Comparison of ENCODE assay signal across 1 cellular context in the genomic region with DNA sequence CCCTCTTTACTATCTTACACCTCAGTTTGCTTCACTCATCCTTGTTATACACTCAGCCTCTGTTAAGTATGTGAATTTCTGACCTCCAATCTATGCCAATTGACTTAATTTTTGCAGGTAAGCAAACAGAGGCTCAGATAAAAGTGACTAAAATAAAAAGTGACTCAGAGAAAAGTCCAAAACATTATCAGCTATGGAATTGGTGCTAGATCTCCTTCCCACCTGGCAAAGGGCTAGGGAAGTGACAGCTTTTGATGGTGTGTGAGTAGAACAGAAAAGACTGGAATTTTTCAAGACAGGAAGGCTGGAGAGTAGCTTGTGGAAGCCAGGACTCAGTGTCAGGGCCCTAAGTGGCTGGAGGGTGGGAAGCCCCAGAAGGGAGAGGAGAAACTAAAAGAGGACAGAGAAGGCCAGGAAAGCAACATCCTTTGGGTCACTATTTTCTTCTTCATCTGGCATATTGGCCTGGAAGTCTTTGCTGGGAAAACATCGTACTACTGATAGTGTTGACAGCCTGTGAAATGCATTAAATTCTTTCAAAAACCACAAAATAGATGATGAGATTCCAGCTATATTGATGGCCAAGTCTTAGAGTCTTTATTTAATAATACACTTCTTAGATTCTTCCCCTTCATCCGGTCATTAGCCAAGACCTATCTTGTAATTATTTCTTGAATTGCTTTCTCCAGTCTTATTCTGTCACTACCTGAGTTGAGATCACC.
TF ChIP-seq lines count a peak whose summit lies in the region.

No MANE protein-coding gene starts in this region.

TF ChIP-seq in HepG2, 621 proteins besides CTCF, POLR2A, EP300 and RAD21 (continued from another document):
- TF ChIP-seq, protein P1, sequence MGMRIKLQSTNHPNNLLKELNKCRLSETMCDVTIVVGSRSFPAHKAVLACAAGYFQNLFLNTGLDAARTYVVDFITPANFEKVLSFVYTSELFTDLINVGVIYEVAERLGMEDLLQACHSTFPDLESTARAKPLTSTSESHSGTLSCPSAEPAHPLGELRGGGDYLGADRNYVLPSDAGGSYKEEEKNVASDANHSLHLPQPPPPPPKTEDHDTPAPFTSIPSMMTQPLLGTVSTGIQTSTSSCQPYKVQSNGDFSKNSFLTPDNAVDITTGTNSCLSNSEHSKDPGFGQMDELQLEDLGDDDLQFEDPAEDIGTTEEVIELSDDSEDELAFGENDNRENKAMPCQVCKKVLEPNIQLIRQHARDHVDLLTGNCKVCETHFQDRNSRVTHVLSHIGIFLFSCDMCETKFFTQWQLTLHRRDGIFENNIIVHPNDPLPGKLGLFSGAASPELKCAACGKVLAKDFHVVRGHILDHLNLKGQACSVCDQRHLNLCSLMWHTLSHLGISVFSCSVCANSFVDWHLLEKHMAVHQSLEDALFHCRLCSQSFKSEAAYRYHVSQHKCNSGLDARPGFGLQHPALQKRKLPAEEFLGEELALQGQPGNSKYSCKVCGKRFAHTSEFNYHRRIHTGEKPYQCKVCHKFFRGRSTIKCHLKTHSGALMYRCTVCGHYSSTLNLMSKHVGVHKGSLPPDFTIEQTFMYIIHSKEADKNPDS (CRISPR knock-in tag; IDR thresholded peaks at IDR 0.05) = no peak
- TF ChIP-seq, protein P2, sequence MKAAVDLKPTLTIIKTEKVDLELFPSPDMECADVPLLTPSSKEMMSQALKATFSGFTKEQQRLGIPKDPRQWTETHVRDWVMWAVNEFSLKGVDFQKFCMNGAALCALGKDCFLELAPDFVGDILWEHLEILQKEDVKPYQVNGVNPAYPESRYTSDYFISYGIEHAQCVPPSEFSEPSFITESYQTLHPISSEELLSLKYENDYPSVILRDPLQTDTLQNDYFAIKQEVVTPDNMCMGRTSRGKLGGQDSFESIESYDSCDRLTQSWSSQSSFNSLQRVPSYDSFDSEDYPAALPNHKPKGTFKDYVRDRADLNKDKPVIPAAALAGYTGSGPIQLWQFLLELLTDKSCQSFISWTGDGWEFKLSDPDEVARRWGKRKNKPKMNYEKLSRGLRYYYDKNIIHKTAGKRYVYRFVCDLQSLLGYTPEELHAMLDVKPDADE (CRISPR knock-in tag; IDR thresholded peaks at IDR 0.05) = no peak
- TF ChIP-seq ZNF564 (CRISPR knock-in tag; IDR thresholded peaks at IDR 0.05) (no peak), ZNF121 (CRISPR knock-in tag; IDR thresholded peaks at IDR 0.05) (no peak), ZNF274 (CRISPR knock-in tag; IDR thresholded peaks at IDR 0.05) (no peak)
- TF ChIP-seq, protein P3, sequence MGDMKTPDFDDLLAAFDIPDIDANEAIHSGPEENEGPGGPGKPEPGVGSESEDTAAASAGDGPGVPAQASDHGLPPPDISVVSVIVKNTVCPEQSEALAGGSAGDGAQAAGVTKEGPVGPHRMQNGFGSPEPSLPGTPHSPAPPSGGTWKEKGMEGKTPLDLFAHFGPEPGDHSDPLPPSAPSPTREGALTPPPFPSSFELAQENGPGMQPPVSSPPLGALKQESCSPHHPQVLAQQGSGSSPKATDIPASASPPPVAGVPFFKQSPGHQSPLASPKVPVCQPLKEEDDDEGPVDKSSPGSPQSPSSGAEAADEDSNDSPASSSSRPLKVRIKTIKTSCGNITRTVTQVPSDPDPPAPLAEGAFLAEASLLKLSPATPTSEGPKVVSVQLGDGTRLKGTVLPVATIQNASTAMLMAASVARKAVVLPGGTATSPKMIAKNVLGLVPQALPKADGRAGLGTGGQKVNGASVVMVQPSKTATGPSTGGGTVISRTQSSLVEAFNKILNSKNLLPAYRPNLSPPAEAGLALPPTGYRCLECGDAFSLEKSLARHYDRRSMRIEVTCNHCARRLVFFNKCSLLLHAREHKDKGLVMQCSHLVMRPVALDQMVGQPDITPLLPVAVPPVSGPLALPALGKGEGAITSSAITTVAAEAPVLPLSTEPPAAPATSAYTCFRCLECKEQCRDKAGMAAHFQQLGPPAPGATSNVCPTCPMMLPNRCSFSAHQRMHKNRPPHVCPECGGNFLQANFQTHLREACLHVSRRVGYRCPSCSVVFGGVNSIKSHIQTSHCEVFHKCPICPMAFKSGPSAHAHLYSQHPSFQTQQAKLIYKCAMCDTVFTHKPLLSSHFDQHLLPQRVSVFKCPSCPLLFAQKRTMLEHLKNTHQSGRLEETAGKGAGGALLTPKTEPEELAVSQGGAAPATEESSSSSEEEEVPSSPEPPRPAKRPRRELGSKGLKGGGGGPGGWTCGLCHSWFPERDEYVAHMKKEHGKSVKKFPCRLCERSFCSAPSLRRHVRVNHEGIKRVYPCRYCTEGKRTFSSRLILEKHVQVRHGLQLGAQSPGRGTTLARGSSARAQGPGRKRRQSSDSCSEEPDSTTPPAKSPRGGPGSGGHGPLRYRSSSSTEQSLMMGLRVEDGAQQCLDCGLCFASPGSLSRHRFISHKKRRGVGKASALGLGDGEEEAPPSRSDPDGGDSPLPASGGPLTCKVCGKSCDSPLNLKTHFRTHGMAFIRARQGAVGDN (CRISPR knock-in tag; IDR thresholded peaks at IDR 0.05) = no peak
